In genomic region chr15:76866716-76867321, GRCh38 we compare ENCODE assay signal across 8 cellular contexts. TPM values are rescaled to one million over a fixed set of nuclear protein-coding genes. Genes with fewer than 3 reads are reported as not detected.
DNase-seq lines count a peak whose midpoint lies in the region; ATAC-seq, FAIRE-seq and TF ChIP-seq lines count a peak whose summit lies in the region.

No MANE protein-coding gene starts in this region.

- TF ChIP-seq EP300 in H1 (IDR thresholded peaks at IDR 0.05; ENCODE audit: borderline replicate concordance in 1 of 2, low read depth in 2 of 2, low read length in 2 of 2): no peak

- no peak overlapping the region for H2BK5ac ChIP-seq in H1 (ENCODE audit: low read depth, low read length)

- H3K9me3 ChIP-seq in H1 (ENCODE audit: insufficient read depth in 2 of 2, low read depth in 1 of 2, low read length in 1 of 2) (no peaks in the 10 kb centered on the region), prostate gland (no peaks in the 10 kb centered on the region)

- no peak overlapping the region for H2AFZ ChIP-seq in H1 (ENCODE audit: low read length)

- no peaks in the 10 kb centered on the region for H3K27me3 Mint-ChIP-seq in activated naive CD4-positive, alpha-beta T cell treated with anti-CD3 and anti-CD28 coated beads for 36 hours (ENCODE audit: low read depth)
- H3K27me3 Mint-ChIP-seq in neural crest cell (ENCODE audit: low read depth): no peaks in the 10 kb centered on the region

- no peaks in the 10 kb centered on the region for H3K9me3 Mint-ChIP-seq in activated naive CD4-positive, alpha-beta T cell treated with anti-CD3 and anti-CD28 coated beads for 36 hours
- H3K9me3 Mint-ChIP-seq in neural crest cell: no peaks in the 10 kb centered on the region

- no peaks in the 10 kb centered on the region for H3K79me1 ChIP-seq in H1 (ENCODE audit: low read depth, low read length)

- H3K14ac ChIP-seq in H1 (ENCODE audit: insufficient read length): no peak overlapping the region

- H3K4me1 ChIP-seq in H1 (replicated peaks in 1 of 4; ENCODE audit: control insufficient read depth in 3 of 4, insufficient read depth in 4 of 4, low read length in 3 of 4) (no peaks in the 10 kb centered on the region), prostate gland (replicated peaks) (no peaks in the 10 kb centered on the region)

- no peak overlapping the region for H2BK20ac ChIP-seq in H1 (ENCODE audit: low read length)

- no peak overlapping the region for H2BK120ac ChIP-seq in H1 (replicated peaks; ENCODE audit: low read depth, low read length)

- ATAC-seq in HG03196 (IDR thresholded peaks at IDR 0.05; ENCODE audit: unreplicated experiment): no peak

- no peak overlapping the region for H3K27ac ChIP-seq in H1 (ENCODE audit: low read depth, low read length)
- H3K27ac ChIP-seq in prostate gland: no peak overlapping the region

- H2BK12ac ChIP-seq in H1 (ENCODE audit: low read depth, low read length): no peak overlapping the region

- no peak overlapping the region for H3K27ac Mint-ChIP-seq in activated naive CD4-positive, alpha-beta T cell treated with anti-CD3 and anti-CD28 coated beads for 36 hours
- no peak overlapping the region for H3K27ac Mint-ChIP-seq in neural crest cell (ENCODE audit: unreplicated experiment)

- TF ChIP-seq RAD21 in H1 (IDR thresholded peaks at IDR 0.05 in 1 of 2, conservative IDR thresholded peaks at IDR 0.05 in 1 of 2; ENCODE audit: low read depth in 2 of 2, low read length in 2 of 2): peak; percentile 71 to 78

- intact Hi-C loops in activated naive CD4-positive, alpha-beta T cell treated with anti-CD3 and anti-CD28 coated beads for 36 hours (cut with micrococcal nuclease): loop anchor here (1.0 to 10.0 kb wide), 6 partner anchors 222 to 715 kb away; partner anchors contain the start of gene ISL2
- intact Hi-C loops in prostate gland (cut with DNase I): no loop called here

- DNase-seq in activated naive CD4-positive, alpha-beta T cell treated with anti-CD3 and anti-CD28 coated beads for 36 hours: peak; percentile 45
- DNase-seq in activated naive CD4-positive, alpha-beta T cell treated with Interleukin-2 at 50 U/mL for 16 hours: no peak
- DNase-seq in NCI-H2171 treated with DMSO at 0.1 percent for 48 hours (lab: John Stamatoyannopoulos, UW): peak; percentile 65
- no peak for DNase-seq in H1 (ENCODE audit: low read depth in 1 of 2, low spot score in 2 of 2)
- DNase-seq in neural crest cell (ENCODE audit: low read depth, low spot score): peak; percentile 5
- DNase-seq in DMS153 treated with DMSO at 0.1 percent for 48 hours (lab: John Stamatoyannopoulos, UW; ENCODE audit: unreplicated experiment): no peak
- no peak for DNase-seq in prostate gland (ENCODE audit: low spot score)

- peak in 2 of 3 experiments; percentile 9 to 31; a peak in 2 of 4 replicates for TF ChIP-seq CTCF in H1 (IDR thresholded peaks at IDR 0.05; ENCODE audit: control extremely low read depth in 1 of 3, insufficient read depth in 1 of 3, low read depth in 1 of 3, low read length in 3 of 3)
- peak; percentile 71 for TF ChIP-seq CTCF in neural crest cell (conservative IDR thresholded peaks at IDR 0.05)
- TF ChIP-seq CTCF in prostate gland (IDR thresholded peaks at IDR 0.05): peak in 2 of 4 experiments; percentile 49 to 51

- no peaks in the 10 kb centered on the region for H4K20me1 ChIP-seq in H1 (replicated peaks in 1 of 2; ENCODE audit: control insufficient read depth in 1 of 2, insufficient read depth in 2 of 2, low read length in 2 of 2)

- no peaks in the 10 kb centered on the region for H3K23me2 ChIP-seq in H1 (ENCODE audit: low read depth, low read length)

- peaks cover 40% of the 10 kb centered on the region for H3K4me1 Mint-ChIP-seq in activated naive CD4-positive, alpha-beta T cell treated with anti-CD3 and anti-CD28 coated beads for 36 hours (ENCODE audit: low read depth)
- H3K4me1 Mint-ChIP-seq in neural crest cell: no peaks in the 10 kb centered on the region

- CTCF ChIA-PET in activated naive CD4-positive, alpha-beta T cell treated with anti-CD3 and anti-CD28 coated beads for 36 hours (lab: Charles Lee): interaction anchor here (0.8 to 1.1 kb wide), 2 partner anchors 631 to 717 kb away, joined by 3 to 4 read pairs; no protein-coding TSS in a partner anchor
- CTCF ChIA-PET in H1 (lab: Charles Lee; ENCODE audit: partially characterized antibody): interaction anchor here (0.7 to 1.6 kb wide), 10 partner anchors 11 to 861 kb away, joined by 3 to 6 read pairs (median 3); no protein-coding TSS in a partner anchor

- no peaks in the 10 kb centered on the region for H3K79me2 ChIP-seq in H1 (ENCODE audit: control insufficient read depth in 1 of 2, insufficient read depth in 2 of 2, low read length in 2 of 2)

- H3K36me3 ChIP-seq in H1 (ENCODE audit: control insufficient read depth in 2 of 4, insufficient read depth in 4 of 4, low read length in 3 of 4) (no peaks in the 10 kb centered on the region), prostate gland (no peaks in the 10 kb centered on the region)

- H4K8ac ChIP-seq in H1 (ENCODE audit: extremely low read depth, insufficient read depth, low read length): no peak overlapping the region

- no peak for FAIRE-seq in H1 (lab: Jason Lieb, UNC)

- no peak overlapping the region for H3K4me3 Mint-ChIP-seq in activated naive CD4-positive, alpha-beta T cell treated with anti-CD3 and anti-CD28 coated beads for 36 hours
- H3K4me3 Mint-ChIP-seq in neural crest cell: no peak overlapping the region

- no peak overlapping the region for H3K4ac ChIP-seq in H1 (replicated peaks; ENCODE audit: insufficient read length, low read depth, low read length)

- H2BK15ac ChIP-seq in H1 (ENCODE audit: low read length): no peak overlapping the region

- H3K18ac ChIP-seq in H1 (ENCODE audit: extremely low read depth, low read length): no peak overlapping the region

- no peak overlapping the region for H2AK5ac ChIP-seq in H1 (ENCODE audit: low read depth, low read length)

- H3K36me3 Mint-ChIP-seq in activated naive CD4-positive, alpha-beta T cell treated with anti-CD3 and anti-CD28 coated beads for 36 hours (ENCODE audit: low read depth): peaks cover 5% of the 10 kb centered on the region
- no peaks in the 10 kb centered on the region for H3K36me3 Mint-ChIP-seq in neural crest cell (ENCODE audit: low read depth)

- H4K5ac ChIP-seq in H1 (ENCODE audit: insufficient read length, low read depth, low read length): no peak overlapping the region

- no peak overlapping the region for H4K91ac ChIP-seq in H1 (replicated peaks; ENCODE audit: insufficient read length, low read length)

- H3K9ac ChIP-seq in H1 (replicated peaks in 1 of 4; ENCODE audit: extremely low read depth in 1 of 4, low read depth in 3 of 4, low read length in 3 of 4): no peak overlapping the region

- no peak overlapping the region for H3K23ac ChIP-seq in H1 (ENCODE audit: insufficient read length)

- no peak overlapping the region for H3K4me3 ChIP-seq in H1 (ENCODE audit: extremely low read depth in 1 of 4, insufficient read depth in 2 of 4, low read depth in 3 of 4, low read length in 4 of 4)
- no peak overlapping the region for H3K4me3 ChIP-seq in prostate gland

- H3K27me3 ChIP-seq in H1 (replicated peaks in 1 of 4; ENCODE audit: control insufficient read depth in 3 of 4, extremely low read depth in 1 of 4, insufficient read depth in 3 of 4, low read length in 3 of 4): no peaks in the 10 kb centered on the region
- no peaks in the 10 kb centered on the region for H3K27me3 ChIP-seq in prostate gland (replicated peaks; ENCODE audit: insufficient read depth)

- TF ChIP-seq POLR2A in H1 (IDR thresholded peaks at IDR 0.05; ENCODE audit: control extremely low read depth in 1 of 2, low read depth in 2 of 2, low read length in 2 of 2): no peak
- no peak for TF ChIP-seq POLR2A in prostate gland (IDR thresholded peaks at IDR 0.05)

- POLR2A ChIA-PET in H1 (lab: Charles Lee; ENCODE audit: partially characterized antibody): no interaction called here

- H3K56ac ChIP-seq in H1 (replicated peaks; ENCODE audit: insufficient read length, low read depth, low read length): no peak overlapping the region

- no peak overlapping the region for H3K4me2 ChIP-seq in H1 (ENCODE audit: insufficient read depth in 1 of 2, low read depth in 2 of 2, low read length in 2 of 2)

TF ChIP-seq in H1, 55 proteins besides CTCF, POLR2A, EP300 and RAD21:
- TF ChIP-seq SP4 (IDR thresholded peaks at IDR 0.05; ENCODE audit: low read length) (no peak), KDM4A (IDR thresholded peaks at IDR 0.05; ENCODE audit: low read depth, low read length, severe bottlenecking) (no peak), SIN3A (conservative IDR thresholded peaks at IDR 0.05 in 1 of 2, IDR thresholded peaks at IDR 0.05 in 1 of 2; ENCODE audit: low read depth in 1 of 2, low read length in 2 of 2) (no peak), EZH2 (IDR thresholded peaks at IDR 0.05; ENCODE audit: low read depth, low read length, severe bottlenecking) (no peak), ZNF274 (IDR thresholded peaks at IDR 0.05; ENCODE audit: borderline replicate concordance, extremely low read depth, low read length) (no peak), ASH2L (IDR thresholded peaks at IDR 0.05; ENCODE audit: low read length) (no peak), TEAD4 (IDR thresholded peaks at IDR 0.05; ENCODE audit: low read depth, low read length) (no peak), MAX (IDR thresholded peaks at IDR 0.05) (no peak)

RNA-seq across cellular contexts. Expression of gene SCAPER, which starts 38.3 kb away (rescaled TPM):
- total RNA-seq in activated naive CD4-positive, alpha-beta T cell treated with anti-CD3 and anti-CD28 coated beads for 36 hours: 10 to 100 TPM; 28.5 to 28.9 TPM
- 6.8 and 6.9 TPM in 2 replicates for total RNA-seq in H1 (2021; fragmentation: NEBNext Ultra II Directional; extraction: Animal tissue kit (Norgen Biotek cat#: 25700))
- 1.4 and 1.6 TPM in 2 replicates for polyA plus RNA-seq in H1 (2011; rRNA removed)
- polyA plus RNA-seq in H1 (2011; cell fraction: cytosol; rRNA removed): 1.9 TPM
- polyA plus RNA-seq in H1 (2011; cell fraction: nucleus; rRNA removed): 2.8 TPM
- 2.9 to 3.5 TPM (median 3.4 TPM) in 4 replicates for polyA plus RNA-seq in H1 (2012, experiment 1 of 2)
- 0.29 TPM for polyA plus RNA-seq in H1 (2012, experiment 2 of 2)
- 3.9 TPM for polyA plus RNA-seq in H1 (2013, experiment 1 of 2)
- polyA plus RNA-seq in H1 (2013, experiment 2 of 2): 4.4 TPM
- 2.3 and 4.5 TPM in 2 replicates for polyA minus RNA-seq in H1 (2011; rRNA and poly(A)+ RNA removed)
- polyA minus RNA-seq in H1 (2011; cell fraction: cytosol; rRNA and poly(A)+ RNA removed): 3.1 TPM
- polyA minus RNA-seq in H1 (2011; cell fraction: nucleus; rRNA and poly(A)+ RNA removed): 18.2 TPM
- 15.3 and 18.4 TPM in 2 replicates for total RNA-seq in neural crest cell
- 10 to 100 TPM; 19.1 to 38.9 TPM for total RNA-seq in prostate gland

Comparison
In these comparisons a context has a peak if more than half of its experiments do, and no peak if none do; other contexts are left out.
1. DNase-seq: peak in activated naive CD4-positive, alpha-beta T cell treated with anti-CD3 and anti-CD28 coated beads for 36 hours (single experiment), NCI-H2171 treated with DMSO at 0.1 percent for 48 hours (single experiment) and neural crest cell (single experiment); none in activated naive CD4-positive, alpha-beta T cell treated with Interleukin-2 at 50 U/mL for 16 hours (single experiment), H1 (0 of 2), DMS153 treated with DMSO at 0.1 percent for 48 hours (single experiment) and prostate gland (single experiment).